In genomic region chr12:64218597-64218996, GRCh38 we compare ENCODE assay signal across 2 cellular contexts.
TF ChIP-seq lines count a peak whose summit lies in the region.

No MANE protein-coding gene starts in this region.

TF ChIP-seq in GM12878, 131 proteins besides CTCF, POLR2A, EP300 and RAD21:
- 0 out of 2 replicates have a peak, but pooled peaks have one; percentile 33 for TF ChIP-seq RELB (IDR thresholded peaks at IDR 0.05; ENCODE audit: low read depth)
- no peak for TF ChIP-seq NR2C2 (IDR thresholded peaks at IDR 0.05; ENCODE audit: borderline replicate concordance, control insufficient read depth, insufficient read length, low read depth)
- TF ChIP-seq RAD51 (IDR thresholded peaks at IDR 0.05): no peak
- no peak for TF ChIP-seq FOXM1 (IDR thresholded peaks at IDR 0.05; ENCODE audit: low read depth, low read length)
- no peak for TF ChIP-seq SRF (IDR thresholded peaks at IDR 0.05; ENCODE audit: low read depth in 2 of 2, low read length in 2 of 2)
- TF ChIP-seq SMAD1 (IDR thresholded peaks at IDR 0.05; ENCODE audit: low read depth, partially characterized antibody): no peak
- no peak for TF ChIP-seq KAT2A (conservative IDR thresholded peaks at IDR 0.05; ENCODE audit: control insufficient read depth, low read depth, low read length)
- TF ChIP-seq BCL11A (IDR thresholded peaks at IDR 0.05; ENCODE audit: low read depth, low read length): no peak

TF ChIP-seq in SK-N-SH treated with all-trans-retinoic acid at 6 μM for 48 hours, 23 proteins besides CTCF, POLR2A, EP300 and RAD21:
- no peak for TF ChIP-seq POU6F1 (CRISPR knock-in tag; IDR thresholded peaks at IDR 0.05; ENCODE audit: borderline replicate concordance, low read depth)
- TF ChIP-seq ZNF8 (CRISPR knock-in tag; IDR thresholded peaks at IDR 0.05): no peak
- TF ChIP-seq OSR1 (CRISPR knock-in tag; IDR thresholded peaks at IDR 0.05): no peak
- no peak for TF ChIP-seq RARB (CRISPR knock-in tag; IDR thresholded peaks at IDR 0.05)
- no peak for TF ChIP-seq CSDC2 (CRISPR knock-in tag; IDR thresholded peaks at IDR 0.05)
- TF ChIP-seq TSHZ2 (CRISPR knock-in tag; IDR thresholded peaks at IDR 0.05): no peak
- no peak for TF ChIP-seq ARNTL (CRISPR knock-in tag; IDR thresholded peaks at IDR 0.05; ENCODE audit: borderline replicate concordance, low read depth)
- TF ChIP-seq CSRNP3 (CRISPR knock-in tag; IDR thresholded peaks at IDR 0.05): no peak
- no peak for TF ChIP-seq ZC3H10 (CRISPR knock-in tag; IDR thresholded peaks at IDR 0.05)
- TF ChIP-seq ISL1 (CRISPR knock-in tag; IDR thresholded peaks at IDR 0.05): no peak
- TF ChIP-seq ZFP3 (CRISPR knock-in tag; IDR thresholded peaks at IDR 0.05): no peak
- TF ChIP-seq ZFP30 (CRISPR knock-in tag; IDR thresholded peaks at IDR 0.05): no peak
- TF ChIP-seq PATZ1 (CRISPR knock-in tag; IDR thresholded peaks at IDR 0.05; ENCODE audit: borderline replicate concordance): no peak
- TF ChIP-seq GLIS3 (CRISPR knock-in tag; IDR thresholded peaks at IDR 0.05): no peak
- TF ChIP-seq ESRRG (CRISPR knock-in tag; IDR thresholded peaks at IDR 0.05): no peak
- no peak for TF ChIP-seq SNAI2 (CRISPR knock-in tag; IDR thresholded peaks at IDR 0.05)
- no peak for TF ChIP-seq BACH2 (CRISPR knock-in tag; IDR thresholded peaks at IDR 0.05; ENCODE audit: borderline replicate concordance)
TF ChIP-seq in SK-N-SH treated with all-trans-retinoic acid at 6 μM for 48 hours: peak in this region for 0.
